In the genomic region with DNA sequence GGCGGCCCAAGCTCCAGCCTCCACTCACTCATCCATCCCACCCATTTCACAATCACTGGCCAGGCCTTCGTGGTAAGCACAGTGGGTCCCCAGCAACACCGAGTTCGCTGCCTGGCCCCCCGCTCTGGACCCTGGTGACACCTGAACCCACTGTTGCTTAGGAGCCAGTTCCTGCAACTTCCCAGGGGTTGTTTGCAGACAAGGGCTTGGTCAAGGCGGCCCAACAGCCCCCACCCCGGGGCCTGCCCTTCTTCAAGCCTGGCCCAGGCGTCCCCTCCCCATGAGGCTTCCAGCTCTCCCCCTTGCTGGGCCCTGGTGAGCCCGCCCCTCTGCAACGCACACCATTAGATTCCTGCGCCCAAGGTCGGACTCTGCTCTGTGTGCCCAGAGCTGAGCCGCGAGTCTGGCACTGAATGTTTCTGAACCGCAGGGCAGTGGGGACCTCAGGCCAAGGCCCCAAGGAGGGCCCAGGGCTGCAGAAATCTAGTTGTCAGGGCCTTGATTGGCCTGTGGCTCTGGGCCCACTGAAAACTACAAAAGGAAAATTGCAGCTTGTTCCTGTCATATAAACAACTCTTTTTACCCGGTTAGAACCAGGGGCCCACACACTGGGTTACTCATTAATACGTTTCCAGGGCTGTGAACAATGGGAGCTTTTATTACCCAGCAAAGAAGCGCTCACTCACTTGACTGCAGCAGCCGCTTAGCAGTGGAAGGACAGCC, we compare ENCODE assay signal across 1 cellular context.
TF ChIP-seq lines count a peak whose summit lies in the region.

No MANE protein-coding gene starts in this region.

TF ChIP-seq in HepG2, 621 proteins besides CTCF, POLR2A, EP300 and RAD21 (continued from another document and continues in another):
- TF ChIP-seq, protein P1, sequence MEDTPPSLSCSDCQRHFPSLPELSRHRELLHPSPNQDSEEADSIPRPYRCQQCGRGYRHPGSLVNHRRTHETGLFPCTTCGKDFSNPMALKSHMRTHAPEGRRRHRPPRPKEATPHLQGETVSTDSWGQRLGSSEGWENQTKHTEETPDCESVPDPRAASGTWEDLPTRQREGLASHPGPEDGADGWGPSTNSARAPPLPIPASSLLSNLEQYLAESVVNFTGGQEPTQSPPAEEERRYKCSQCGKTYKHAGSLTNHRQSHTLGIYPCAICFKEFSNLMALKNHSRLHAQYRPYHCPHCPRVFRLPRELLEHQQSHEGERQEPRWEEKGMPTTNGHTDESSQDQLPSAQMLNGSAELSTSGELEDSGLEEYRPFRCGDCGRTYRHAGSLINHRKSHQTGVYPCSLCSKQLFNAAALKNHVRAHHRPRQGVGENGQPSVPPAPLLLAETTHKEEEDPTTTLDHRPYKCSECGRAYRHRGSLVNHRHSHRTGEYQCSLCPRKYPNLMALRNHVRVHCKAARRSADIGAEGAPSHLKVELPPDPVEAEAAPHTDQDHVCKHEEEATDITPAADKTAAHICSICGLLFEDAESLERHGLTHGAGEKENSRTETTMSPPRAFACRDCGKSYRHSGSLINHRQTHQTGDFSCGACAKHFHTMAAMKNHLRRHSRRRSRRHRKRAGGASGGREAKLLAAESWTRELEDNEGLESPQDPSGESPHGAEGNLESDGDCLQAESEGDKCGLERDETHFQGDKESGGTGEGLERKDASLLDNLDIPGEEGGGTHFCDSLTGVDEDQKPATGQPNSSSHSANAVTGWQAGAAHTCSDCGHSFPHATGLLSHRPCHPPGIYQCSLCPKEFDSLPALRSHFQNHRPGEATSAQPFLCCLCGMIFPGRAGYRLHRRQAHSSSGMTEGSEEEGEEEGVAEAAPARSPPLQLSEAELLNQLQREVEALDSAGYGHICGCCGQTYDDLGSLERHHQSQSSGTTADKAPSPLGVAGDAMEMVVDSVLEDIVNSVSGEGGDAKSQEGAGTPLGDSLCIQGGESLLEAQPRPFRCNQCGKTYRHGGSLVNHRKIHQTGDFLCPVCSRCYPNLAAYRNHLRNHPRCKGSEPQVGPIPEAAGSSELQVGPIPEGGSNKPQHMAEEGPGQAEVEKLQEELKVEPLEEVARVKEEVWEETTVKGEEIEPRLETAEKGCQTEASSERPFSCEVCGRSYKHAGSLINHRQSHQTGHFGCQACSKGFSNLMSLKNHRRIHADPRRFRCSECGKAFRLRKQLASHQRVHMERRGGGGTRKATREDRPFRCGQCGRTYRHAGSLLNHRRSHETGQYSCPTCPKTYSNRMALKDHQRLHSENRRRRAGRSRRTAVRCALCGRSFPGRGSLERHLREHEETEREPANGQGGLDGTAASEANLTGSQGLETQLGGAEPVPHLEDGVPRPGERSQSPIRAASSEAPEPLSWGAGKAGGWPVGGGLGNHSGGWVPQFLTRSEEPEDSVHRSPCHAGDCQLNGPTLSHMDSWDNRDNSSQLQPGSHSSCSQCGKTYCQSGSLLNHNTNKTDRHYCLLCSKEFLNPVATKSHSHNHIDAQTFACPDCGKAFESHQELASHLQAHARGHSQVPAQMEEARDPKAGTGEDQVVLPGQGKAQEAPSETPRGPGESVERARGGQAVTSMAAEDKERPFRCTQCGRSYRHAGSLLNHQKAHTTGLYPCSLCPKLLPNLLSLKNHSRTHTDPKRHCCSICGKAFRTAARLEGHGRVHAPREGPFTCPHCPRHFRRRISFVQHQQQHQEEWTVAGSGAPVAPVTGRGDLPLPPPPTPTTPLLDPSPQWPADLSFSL (CRISPR knock-in tag; IDR thresholded peaks at IDR 0.05), result 0 out of 2 replicates have a peak, but pooled peaks have one; percentile 37
- TF ChIP-seq ZFP1 (CRISPR knock-in tag; IDR thresholded peaks at IDR 0.05) (no peak), HNRNPUL1 (IDR thresholded peaks at IDR 0.05; ENCODE audit: low read depth, low read length) (no peak; the same call in 1 of the 2 replicates), ZSCAN22 (CRISPR knock-in tag; IDR thresholded peaks at IDR 0.05) (no peak; the same call in 1 of the 2 replicates), IKZF1 (IDR thresholded peaks at IDR 0.05) (no peak), ZNF160 (CRISPR knock-in tag; IDR thresholded peaks at IDR 0.05) (peak; percentile 62; the same call in 1 of the 2 replicates), DNMT1 (CRISPR knock-in tag; IDR thresholded peaks at IDR 0.05) (no peak), AHR (CRISPR knock-in tag; IDR thresholded peaks at IDR 0.05) (peak; percentile 71; the same call in 1 of the 2 replicates), CCDC6 (CRISPR knock-in tag; IDR thresholded peaks at IDR 0.05) (peak; percentile 65), CBX1 (IDR thresholded peaks at IDR 0.05; ENCODE audit: low read depth) (no peak), ZNF350 (CRISPR knock-in tag; IDR thresholded peaks at IDR 0.05; ENCODE audit: borderline replicate concordance, low read depth) (peak; percentile 91), NCOA5 (CRISPR knock-in tag; IDR thresholded peaks at IDR 0.05) (peak; percentile 76; the same call in 1 of the 2 replicates), ZNF333 (CRISPR knock-in tag; IDR thresholded peaks at IDR 0.05; ENCODE audit: borderline replicate concordance) (no peak), MIER2 (CRISPR knock-in tag; IDR thresholded peaks at IDR 0.05) (no peak), BCL6 (CRISPR knock-in tag; IDR thresholded peaks at IDR 0.05) (peak; percentile 65), TP53 (CRISPR knock-in tag; conservative IDR thresholded peaks at IDR 0.05) (peak; percentile 80), PCBP2 (optimal IDR thresholded peaks at IDR 0.05; ENCODE audit: low read depth, low read length, poor library complexity, severe bottlenecking) (no peak), KIAA2018 (CRISPR knock-in tag; IDR thresholded peaks at IDR 0.05; ENCODE audit: borderline replicate concordance) (no peak)
- TF ChIP-seq, protein P2, sequence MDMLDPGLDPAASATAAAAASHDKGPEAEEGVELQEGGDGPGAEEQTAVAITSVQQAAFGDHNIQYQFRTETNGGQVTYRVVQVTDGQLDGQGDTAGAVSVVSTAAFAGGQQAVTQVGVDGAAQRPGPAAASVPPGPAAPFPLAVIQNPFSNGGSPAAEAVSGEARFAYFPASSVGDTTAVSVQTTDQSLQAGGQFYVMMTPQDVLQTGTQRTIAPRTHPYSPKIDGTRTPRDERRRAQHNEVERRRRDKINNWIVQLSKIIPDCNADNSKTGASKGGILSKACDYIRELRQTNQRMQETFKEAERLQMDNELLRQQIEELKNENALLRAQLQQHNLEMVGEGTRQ (IDR thresholded peaks at IDR 0.05; ENCODE audit: low read depth, low read length), result no peak
- TF ChIP-seq, protein P2 (CRISPR knock-in tag; IDR thresholded peaks at IDR 0.05; ENCODE audit: borderline replicate concordance), result 0 out of 2 replicates have a peak, but pooled peaks have one; percentile 19
- TF ChIP-seq, protein P3, sequence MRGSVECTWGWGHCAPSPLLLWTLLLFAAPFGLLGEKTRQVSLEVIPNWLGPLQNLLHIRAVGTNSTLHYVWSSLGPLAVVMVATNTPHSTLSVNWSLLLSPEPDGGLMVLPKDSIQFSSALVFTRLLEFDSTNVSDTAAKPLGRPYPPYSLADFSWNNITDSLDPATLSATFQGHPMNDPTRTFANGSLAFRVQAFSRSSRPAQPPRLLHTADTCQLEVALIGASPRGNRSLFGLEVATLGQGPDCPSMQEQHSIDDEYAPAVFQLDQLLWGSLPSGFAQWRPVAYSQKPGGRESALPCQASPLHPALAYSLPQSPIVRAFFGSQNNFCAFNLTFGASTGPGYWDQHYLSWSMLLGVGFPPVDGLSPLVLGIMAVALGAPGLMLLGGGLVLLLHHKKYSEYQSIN (CRISPR knock-in tag; IDR thresholded peaks at IDR 0.05; ENCODE audit: borderline replicate concordance), result no peak
- TF ChIP-seq, protein P4, sequence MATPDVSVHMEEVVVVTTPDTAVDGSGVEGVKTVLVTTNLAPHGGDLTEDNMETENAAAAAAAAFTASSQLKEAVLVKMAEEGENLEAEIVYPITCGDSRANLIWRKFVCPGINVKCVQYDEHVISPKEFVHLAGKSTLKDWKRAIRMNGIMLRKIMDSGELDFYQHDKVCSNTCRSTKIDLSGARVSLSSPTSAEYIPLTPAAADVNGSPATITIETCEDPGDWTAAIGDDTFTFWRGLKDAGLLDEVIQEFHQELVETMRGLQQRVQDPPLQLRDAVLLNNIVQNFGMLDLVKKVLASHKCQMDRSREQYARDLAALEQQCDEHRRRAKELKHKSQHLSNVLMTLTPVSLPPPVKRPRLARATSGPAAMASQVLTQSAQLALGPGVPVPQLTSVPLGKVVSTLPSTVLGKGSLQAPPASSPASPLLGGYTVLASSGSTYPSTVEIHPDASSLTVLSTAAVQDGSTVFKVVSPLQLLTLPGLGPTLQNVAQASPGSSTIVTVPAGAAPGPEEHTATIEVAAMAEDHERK (CRISPR knock-in tag; IDR thresholded peaks at IDR 0.05; ENCODE audit: low read depth), result no peak
- TF ChIP-seq, protein P5, sequence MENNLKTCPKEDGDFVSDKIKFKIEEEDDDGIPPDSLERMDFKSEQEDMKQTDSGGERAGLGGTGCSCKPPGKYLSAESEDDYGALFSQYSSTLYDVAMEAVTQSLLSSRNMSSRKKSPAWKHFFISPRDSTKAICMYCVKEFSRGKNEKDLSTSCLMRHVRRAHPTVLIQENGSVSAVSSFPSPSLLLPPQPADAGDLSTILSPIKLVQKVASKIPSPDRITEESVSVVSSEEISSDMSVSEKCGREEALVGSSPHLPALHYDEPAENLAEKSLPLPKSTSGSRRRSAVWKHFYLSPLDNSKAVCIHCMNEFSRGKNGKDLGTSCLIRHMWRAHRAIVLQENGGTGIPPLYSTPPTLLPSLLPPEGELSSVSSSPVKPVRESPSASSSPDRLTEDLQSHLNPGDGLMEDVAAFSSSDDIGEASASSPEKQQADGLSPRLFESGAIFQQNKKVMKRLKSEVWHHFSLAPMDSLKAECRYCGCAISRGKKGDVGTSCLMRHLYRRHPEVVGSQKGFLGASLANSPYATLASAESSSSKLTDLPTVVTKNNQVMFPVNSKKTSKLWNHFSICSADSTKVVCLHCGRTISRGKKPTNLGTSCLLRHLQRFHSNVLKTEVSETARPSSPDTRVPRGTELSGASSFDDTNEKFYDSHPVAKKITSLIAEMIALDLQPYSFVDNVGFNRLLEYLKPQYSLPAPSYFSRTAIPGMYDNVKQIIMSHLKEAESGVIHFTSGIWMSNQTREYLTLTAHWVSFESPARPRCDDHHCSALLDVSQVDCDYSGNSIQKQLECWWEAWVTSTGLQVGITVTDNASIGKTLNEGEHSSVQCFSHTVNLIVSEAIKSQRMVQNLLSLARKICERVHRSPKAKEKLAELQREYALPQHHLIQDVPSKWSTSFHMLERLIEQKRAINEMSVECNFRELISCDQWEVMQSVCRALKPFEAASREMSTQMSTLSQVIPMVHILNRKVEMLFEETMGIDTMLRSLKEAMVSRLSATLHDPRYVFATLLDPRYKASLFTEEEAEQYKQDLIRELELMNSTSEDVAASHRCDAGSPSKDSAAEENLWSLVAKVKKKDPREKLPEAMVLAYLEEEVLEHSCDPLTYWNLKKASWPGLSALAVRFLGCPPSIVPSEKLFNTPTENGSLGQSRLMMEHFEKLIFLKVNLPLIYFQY (CRISPR knock-in tag; IDR thresholded peaks at IDR 0.05; ENCODE audit: borderline replicate concordance), result peak; percentile 91; the same call in 1 of the 2 replicates
